Comparison of ENCODE assay signal across 8 cellular contexts in genomic region chr3:197002701-197003454, GRCh38. TPM values are rescaled to one million over a fixed set of nuclear protein-coding genes. Genes with fewer than 3 reads are reported as not detected.
DNase-seq lines count a peak whose midpoint lies in the region; ATAC-seq and TF ChIP-seq lines count a peak whose summit lies in the region.

No MANE protein-coding gene starts in this region.

- WGBS in mammary epithelial cell (ENCODE audit: low coverage, missing lambda C conversion rate) = no CpG with 5 or more reads among the region's 113 CpGs

- peak overlapping the region; percentile 84 for H2AFZ ChIP-seq in mammary epithelial cell (ENCODE audit: low read depth, low read length)

- TF ChIP-seq CTCF in WERI-Rb-1 (IDR thresholded peaks at IDR 0.05; ENCODE audit: low read depth, low read length) (peak; percentile 56), mammary epithelial cell (conservative IDR thresholded peaks at IDR 0.05 in 1 of 2, IDR thresholded peaks at IDR 0.05 in 1 of 2; ENCODE audit: extremely low read depth in 1 of 2, insufficient read depth in 1 of 2, low read depth in 1 of 2, low read length in 2 of 2) (peak; percentile 36 to 61)

- H3K4me1 ChIP-seq in mammary epithelial cell (ENCODE audit: insufficient read depth, low read length) = peaks cover 23% of the 10 kb centered on the region

- H3K4me3 ChIP-seq in WERI-Rb-1 (ENCODE audit: low read depth, low read length) (peak overlapping the region; percentile 52; the same call in 1 of the 2 replicates), mammary epithelial cell (replicated peaks in 1 of 3; ENCODE audit: insufficient read depth in 1 of 3, low read depth in 2 of 3, low read length in 3 of 3) (peak overlapping the region; percentile 38 to 68 (median 42))

- H3K36me3 ChIP-seq in WERI-Rb-1 = no peaks in the 10 kb centered on the region
- no peaks in the 10 kb centered on the region for H3K36me3 ChIP-seq in mammary epithelial cell (ENCODE audit: insufficient read depth, low read length)

- ATAC-seq in HG02623 (IDR thresholded peaks at IDR 0.05; ENCODE audit: unreplicated experiment) = peak; percentile 71

- BruUV-seq in mammary epithelial cell (replicated peaks; lab: Mats Ljungman, UMichigan) = no TSS peak

- in situ Hi-C loops in mammary epithelial cell (cut with MboI; ENCODE audit: low sequenced_read_pairs in 2 of 2) = no loop called here

- H3K9ac ChIP-seq in mammary epithelial cell (ENCODE audit: insufficient read depth, low read length) = peak overlapping the region; percentile 6

- no peaks in the 10 kb centered on the region for H3K9me3 ChIP-seq in WERI-Rb-1 (ENCODE audit: severe bottlenecking)
- no peaks in the 10 kb centered on the region for H3K9me3 ChIP-seq in mammary epithelial cell (replicated peaks; ENCODE audit: insufficient read depth, low read length)

- dilution Hi-C loops in mammary epithelial cell (cut with HindIII; ENCODE audit: low sequenced_read_pairs) = loop anchor here (5.0 kb wide), 1 partner anchor 574 kb away; no protein-coding TSS in a partner anchor

- H3K79me2 ChIP-seq in mammary epithelial cell (ENCODE audit: insufficient read depth, low read length) = no peaks in the 10 kb centered on the region

- DNase-seq in NCI-H187 (lab: John Stamatoyannopoulos, UW) = peak; percentile 20 to 69
- no peak for DNase-seq in NCI-H187 treated with DMSO at 0.1 percent for 48 hours (lab: John Stamatoyannopoulos, UW)
- peak; percentile 53 for DNase-seq in NCI-H1092 treated with DMSO at 0.1 percent for 48 hours (lab: John Stamatoyannopoulos, UW)
- DNase-seq in WERI-Rb-1 = peak; percentile 62
- DNase-seq in mammary epithelial cell = peak; percentile 89
- peak; percentile 65 for DNase-seq in iris pigment epithelial cell (ENCODE audit: low read depth)
- DNase-seq in stimulated activated CD4-positive, alpha-beta T cell treated with anti-CD3 and anti-CD28 coated beads, Interleukin-12 subunit alpha, Interleukin-12 subunit beta, amount 100 ng/mL, for 48 hours (ENCODE audit: low read depth in 2 of 3, low spot score in 1 of 3) = peak; percentile 60 to 79 (median 70)

- intact Hi-C loops in mammary epithelial cell (cut with micrococcal nuclease) = loop anchor here (1.0 to 5.0 kb wide), 6 partner anchors 28 to 507 kb away; no protein-coding TSS in a partner anchor

- no peaks in the 10 kb centered on the region for H3K27me3 ChIP-seq in WERI-Rb-1 (ENCODE audit: insufficient read depth, low read depth, severe bottlenecking)
- no peaks in the 10 kb centered on the region for H3K27me3 ChIP-seq in mammary epithelial cell (ENCODE audit: insufficient read depth, low read length)

- no peaks in the 10 kb centered on the region for H4K20me1 ChIP-seq in mammary epithelial cell (ENCODE audit: insufficient read depth, low read length)

- peak overlapping the region; percentile 85 for H3K4me2 ChIP-seq in mammary epithelial cell (ENCODE audit: insufficient read depth, low read depth, low read length)

- H3K27ac ChIP-seq in WERI-Rb-1 = peak overlapping the region; percentile 81
- H3K27ac ChIP-seq in mammary epithelial cell (ENCODE audit: insufficient read depth, low read depth, low read length) = peak overlapping the region; percentile 20

- CTCF ChIA-PET in mammary epithelial cell (lab: Charles Lee; ENCODE audit: low non-redundant PET) = interaction anchor here (0.6 to 0.9 kb wide), 2 partner anchors 29 to 36 kb away, joined by 3 read pairs; no protein-coding TSS in a partner anchor

RNA-seq across cellular contexts. Expression of gene MELTF, which starts 26.7 kb away (rescaled TPM):
- 10 to 100 TPM in 1 of 2 donors, 1 to 10 TPM in 1; 5.8 to 11.7 TPM for total RNA-seq in mammary epithelial cell
- polyA plus RNA-seq in mammary epithelial cell = 5.7 TPM
- 2.7 TPM for polyA minus RNA-seq in mammary epithelial cell

RNA-seq across cellular contexts. Expression of gene PIGZ, which starts 34.2 kb away (rescaled TPM):
- total RNA-seq in mammary epithelial cell = 1 to 10 TPM; 2.7 to 4.7 TPM
- polyA plus RNA-seq in mammary epithelial cell = 1.0 TPM
- polyA minus RNA-seq in mammary epithelial cell = 1.2 TPM
